In genomic region chr1:94698759-94699502, GRCh38 we compare ENCODE assay signal across 1 cellular context.
TF ChIP-seq lines count a peak whose summit lies in the region.

No MANE protein-coding gene starts in this region.

TF ChIP-seq in HepG2, 621 proteins besides CTCF, POLR2A, EP300 and RAD21 (continued from another document and continues in another):
- TF ChIP-seq RERE (CRISPR knock-in tag; IDR thresholded peaks at IDR 0.05; ENCODE audit: low read depth), result no peak; the same call in 1 of the 2 replicates
- TF ChIP-seq ZNF264 (CRISPR knock-in tag; IDR thresholded peaks at IDR 0.05), result 0 out of 2 replicates have a peak, but pooled peaks have one; percentile 45
- no peak for TF ChIP-seq ZNF574 (CRISPR knock-in tag; IDR thresholded peaks at IDR 0.05)
- TF ChIP-seq GTF2F1 (IDR thresholded peaks at IDR 0.05; ENCODE audit: low read length), result no peak
- no peak for TF ChIP-seq SNAPC4 (CRISPR knock-in tag; IDR thresholded peaks at IDR 0.05)
- TF ChIP-seq AHR (CRISPR knock-in tag; IDR thresholded peaks at IDR 0.05), result no peak
- peak; percentile 23; the same call in 1 of the 2 replicates for TF ChIP-seq HDAC1 (CRISPR knock-in tag; IDR thresholded peaks at IDR 0.05)
- TF ChIP-seq ZNF34 (CRISPR knock-in tag; IDR thresholded peaks at IDR 0.05; ENCODE audit: borderline replicate concordance), result no peak
- TF ChIP-seq IKZF4 (CRISPR knock-in tag; IDR thresholded peaks at IDR 0.05; ENCODE audit: borderline replicate concordance, low read depth, not compliant biosample characterization), result no peak
- TF ChIP-seq MEF2D (CRISPR knock-in tag; IDR thresholded peaks at IDR 0.05), result no peak
- TF ChIP-seq MTERF4 (CRISPR knock-in tag; IDR thresholded peaks at IDR 0.05), result no peak
- TF ChIP-seq MEIS2 (CRISPR knock-in tag; IDR thresholded peaks at IDR 0.05), result no peak
- no peak for TF ChIP-seq TCF12 (IDR thresholded peaks at IDR 0.05)
- 0 out of 2 replicates have a peak, but pooled peaks have one; percentile 17 for TF ChIP-seq TCF12 (CRISPR knock-in tag; IDR thresholded peaks at IDR 0.05)
- no peak for TF ChIP-seq TBL1XR1 (IDR thresholded peaks at IDR 0.05; ENCODE audit: borderline replicate concordance, low read length, partially characterized antibody)
- no peak for TF ChIP-seq YEATS4 (CRISPR knock-in tag; IDR thresholded peaks at IDR 0.05; ENCODE audit: borderline replicate concordance)
- no peak for TF ChIP-seq NFE2L1 (CRISPR knock-in tag; IDR thresholded peaks at IDR 0.05; ENCODE audit: borderline replicate concordance)
- TF ChIP-seq ZNF878 (CRISPR knock-in tag; IDR thresholded peaks at IDR 0.05), result no peak
- TF ChIP-seq ZNF737 (CRISPR knock-in tag; IDR thresholded peaks at IDR 0.05; ENCODE audit: borderline replicate concordance), result no peak
- no peak for TF ChIP-seq LBX2 (CRISPR knock-in tag; IDR thresholded peaks at IDR 0.05; ENCODE audit: borderline replicate concordance)
- no peak for TF ChIP-seq ZNF513 (CRISPR knock-in tag; conservative IDR thresholded peaks at IDR 0.05)
- no peak for TF ChIP-seq ZNF747 (CRISPR knock-in tag; IDR thresholded peaks at IDR 0.05; ENCODE audit: borderline replicate concordance)
- TF ChIP-seq ZNF160 (CRISPR knock-in tag; IDR thresholded peaks at IDR 0.05), result no peak
- TF ChIP-seq ELF3 (CRISPR knock-in tag; IDR thresholded peaks at IDR 0.05), result no peak
- no peak for TF ChIP-seq ZNF713 (CRISPR knock-in tag; IDR thresholded peaks at IDR 0.05)
- no peak for TF ChIP-seq HNRNPH1 (optimal IDR thresholded peaks at IDR 0.05; ENCODE audit: low read depth, low read length)
- no peak for TF ChIP-seq ELF4 (CRISPR knock-in tag; IDR thresholded peaks at IDR 0.05; ENCODE audit: borderline replicate concordance)
- TF ChIP-seq NCOR1 (IDR thresholded peaks at IDR 0.05; ENCODE audit: borderline replicate concordance, low read length), result no peak; the same call in 1 of the 2 replicates
- no peak for TF ChIP-seq PBX2 (CRISPR knock-in tag; IDR thresholded peaks at IDR 0.05)
- TF ChIP-seq SAFB2 (CRISPR knock-in tag; IDR thresholded peaks at IDR 0.05; ENCODE audit: borderline replicate concordance, low read depth), result no peak
- peak; percentile 76 for TF ChIP-seq GATAD2A (CRISPR knock-in tag; IDR thresholded peaks at IDR 0.05)
- no peak for TF ChIP-seq ZNF761 (CRISPR knock-in tag; conservative IDR thresholded peaks at IDR 0.05)
- TF ChIP-seq ZNF331 (CRISPR knock-in tag; IDR thresholded peaks at IDR 0.05), result no peak
- TF ChIP-seq SOX6 (IDR thresholded peaks at IDR 0.05), result no peak
- peak; percentile 60; the same call in 1 of the 2 replicates for TF ChIP-seq SOX6 (CRISPR knock-in tag; IDR thresholded peaks at IDR 0.05)
- peak; percentile 63; the same call in 1 of the 2 replicates for TF ChIP-seq JUN (CRISPR knock-in tag; IDR thresholded peaks at IDR 0.05)
- no peak for TF ChIP-seq POLR2G (IDR thresholded peaks at IDR 0.05; ENCODE audit: low read depth, low read length)
- no peak for TF ChIP-seq RBAK (CRISPR knock-in tag; IDR thresholded peaks at IDR 0.05)
- no peak for TF ChIP-seq ZNF101 (CRISPR knock-in tag; IDR thresholded peaks at IDR 0.05; ENCODE audit: borderline replicate concordance, low read depth)
- TF ChIP-seq ZNF790 (CRISPR knock-in tag; IDR thresholded peaks at IDR 0.05; ENCODE audit: borderline replicate concordance), result no peak
- TF ChIP-seq FLYWCH1 (CRISPR knock-in tag; IDR thresholded peaks at IDR 0.05), result no peak
- no peak for TF ChIP-seq ZFP82 (CRISPR knock-in tag; IDR thresholded peaks at IDR 0.05; ENCODE audit: borderline replicate concordance)
- no peak for TF ChIP-seq ZNF501 (CRISPR knock-in tag; IDR thresholded peaks at IDR 0.05)
- TF ChIP-seq CREB1 (IDR thresholded peaks at IDR 0.05), result no peak
- no peak for TF ChIP-seq CREB1 (CRISPR knock-in tag; IDR thresholded peaks at IDR 0.05)
- TF ChIP-seq TEAD2 (CRISPR knock-in tag; IDR thresholded peaks at IDR 0.05), result no peak
- no peak for TF ChIP-seq CENPBD1 (CRISPR knock-in tag; IDR thresholded peaks at IDR 0.05; ENCODE audit: borderline replicate concordance, low read depth)
- no peak for TF ChIP-seq ZNF644 (CRISPR knock-in tag; IDR thresholded peaks at IDR 0.05; ENCODE audit: low read depth)
- no peak for TF ChIP-seq SIN3A (IDR thresholded peaks at IDR 0.05; ENCODE audit: borderline replicate concordance, low read depth, low read length)
- no peak for TF ChIP-seq ZNF446 (CRISPR knock-in tag; IDR thresholded peaks at IDR 0.05)
- TF ChIP-seq GPN1 (CRISPR knock-in tag; IDR thresholded peaks at IDR 0.05; ENCODE audit: borderline replicate concordance), result no peak
- TF ChIP-seq KAT8 (CRISPR knock-in tag; IDR thresholded peaks at IDR 0.05), result no peak
- no peak for TF ChIP-seq MTF1 (CRISPR knock-in tag; IDR thresholded peaks at IDR 0.05)
- TF ChIP-seq ZNF558 (CRISPR knock-in tag; IDR thresholded peaks at IDR 0.05; ENCODE audit: borderline replicate concordance), result no peak
- no peak for TF ChIP-seq ZNF343 (CRISPR knock-in tag; IDR thresholded peaks at IDR 0.05)
- peak; percentile 38; the same call in 1 of the 2 replicates for TF ChIP-seq SOX13 (IDR thresholded peaks at IDR 0.05)
- TF ChIP-seq SOX13 (CRISPR knock-in tag; conservative IDR thresholded peaks at IDR 0.05 in 1 of 2, IDR thresholded peaks at IDR 0.05 in 1 of 2), result peak in 1 of 2 experiments; percentile 73; a peak in 2 of 4 replicates
